ENCODE assay signal across 9 cellular contexts in genomic region chr16:27398341-27398893, GRCh38. TPM values are rescaled to one million over a fixed set of nuclear protein-coding genes. Genes with fewer than 3 reads are reported as not detected.
DNase-seq lines count a peak whose midpoint lies in the region; ATAC-seq, FAIRE-seq and TF ChIP-seq lines count a peak whose summit lies in the region.
"Not testable (repeated sequence)": the region's sequence is repeated elsewhere in the genome, so short reads cannot be mapped to it uniquely, and the experiment has no call there.
"Had no signal": no experiment of that assay in that cellular context is flagged by ENCODE, and none has a peak within 500 bp of the region (broad histone marks: within the 10 kb centered on the region; RNA-seq: fewer than 3 reads in every experiment).

No MANE protein-coding gene starts in this region.

- not testable (repeated sequence) for H3K79me2 ChIP-seq in Loucy (ENCODE audit: insufficient read depth, low read length)

- intact Hi-C loops in activated B cell treated with CpG ODN at 0.5 μM for 24 hours (cut with micrococcal nuclease), result not testable (repeated sequence)

- peaks cover 25 to 38% (median 35%) of the 10 kb centered on the region in 11 experiments for H3K9me3 ChIP-seq in BLaER1 treated with 17β-estradiol and CSF1 and Interleukin-3, amounts not matched to agents 10 nM and 100 nM (replicated peaks in 1 of 11)
- H3K9me3 ChIP-seq in Loucy (ENCODE audit: insufficient read depth, low read depth, low read length), result not testable (repeated sequence)
- H3K9me3 ChIP-seq in right atrium auricular region, result peaks cover 0 to 11% of the 10 kb centered on the region in 2 donors

- H2AFZ ChIP-seq in Loucy (ENCODE audit: low read length), result not testable (repeated sequence)

- peaks cover 16% of the 10 kb centered on the region for H3K9me3 Mint-ChIP-seq in activated B cell treated with CpG ODN at 0.5 μM for 24 hours
- not testable (repeated sequence) for H3K9me3 Mint-ChIP-seq in activated CD8-positive, alpha-beta memory T cell treated with anti-CD3 and anti-CD28 coated beads, Interleukin-2, amount 10 ng/mL, durations not matched to agents 7 days and 5 days (ENCODE audit: low read depth); natural killer cell treated with Interleukin-12 subunit alpha and Interleukin-12 subunit beta and Interleukin-15 and Interleukin-18, amount 100 ng/mL, for 72 hours

- peaks cover 60 to 69% (median 64%) of the 10 kb centered on the region in 10 experiments for H3K4me1 ChIP-seq in BLaER1 treated with 17β-estradiol and CSF1 and Interleukin-3, amounts not matched to agents 10 nM and 100 nM
- H3K4me1 ChIP-seq in Loucy (ENCODE audit: insufficient read depth, low read length, poor library complexity, severe bottlenecking) (peaks cover 40% of the 10 kb centered on the region), right atrium auricular region (peaks cover 0 to 22% of the 10 kb centered on the region in 2 donors)

- H3K4me2 ChIP-seq in BLaER1 treated with 17β-estradiol and CSF1 and Interleukin-3, amounts not matched to agents 10 nM and 100 nM, result peak overlapping the region; percentile 83 to 97 (median 94)
- peak overlapping the region; percentile 13 for H3K4me2 ChIP-seq in Loucy (ENCODE audit: low read depth, low read length, poor library complexity, severe bottlenecking)

- TF ChIP-seq CTCF in Loucy (conservative IDR thresholded peaks at IDR 0.05; ENCODE audit: low read length); activated B cell treated with CpG ODN at 0.5 μM for 24 hours (IDR thresholded peaks at IDR 0.05); right atrium auricular region (IDR thresholded peaks at IDR 0.05): not testable (repeated sequence)

- not testable (repeated sequence) for H3K36me3 ChIP-seq in BLaER1 treated with 17β-estradiol and CSF1 and Interleukin-3, amounts not matched to agents 10 nM and 100 nM; Loucy (ENCODE audit: insufficient read depth, low read length); right atrium auricular region

- peak overlapping the region; percentile 52 to 85 (median 68); a peak in 21 of 22 replicates for H3K27ac ChIP-seq in BLaER1 treated with 17β-estradiol and CSF1 and Interleukin-3, amounts not matched to agents 10 nM and 100 nM
- H3K27ac ChIP-seq in right atrium auricular region, result not testable (repeated sequence)

- H4K20me1 ChIP-seq in BLaER1 treated with 17β-estradiol and CSF1 and Interleukin-3, amounts not matched to agents 10 nM and 100 nM; Loucy (ENCODE audit: insufficient read depth, low read length, poor library complexity, severe bottlenecking): not testable (repeated sequence)

- not testable (repeated sequence) for ATAC-seq in activated B cell treated with CpG ODN at 0.5 μM for 24 hours (ENCODE audit: low read depth); activated CD8-positive, alpha-beta memory T cell treated with anti-CD3 and anti-CD28 coated beads, Interleukin-2, amount 10 ng/mL, durations not matched to agents 7 days and 5 days; natural killer cell treated with Interleukin-12 subunit alpha and Interleukin-12 subunit beta and Interleukin-15 and Interleukin-18, amount 100 ng/mL, for 72 hours

- FAIRE-seq in GM18507 (lab: Jason Lieb, UNC), result peak; percentile 62

- POLR2A ChIA-PET in activated B cell treated with CpG ODN at 0.5 μM for 24 hours (lab: Charles Lee), result interaction anchor here (1.0 to 13.6 kb wide), 6 partner anchors 9 to 166 kb away, joined by 3 to 1103 read pairs (median 187); no protein-coding TSS in a partner anchor

- H3K4me3 Mint-ChIP-seq in activated B cell treated with CpG ODN at 0.5 μM for 24 hours, result peak overlapping the region; percentile 66
- H3K4me3 Mint-ChIP-seq in activated CD8-positive, alpha-beta memory T cell treated with anti-CD3 and anti-CD28 coated beads, Interleukin-2, amount 10 ng/mL, durations not matched to agents 7 days and 5 days, result not testable (repeated sequence)
- peak overlapping the region; percentile 55 for H3K4me3 Mint-ChIP-seq in natural killer cell treated with Interleukin-12 subunit alpha and Interleukin-12 subunit beta and Interleukin-15 and Interleukin-18, amount 100 ng/mL, for 72 hours

- H3K9ac ChIP-seq in BLaER1 treated with 17β-estradiol and CSF1 and Interleukin-3, amounts not matched to agents 10 nM and 100 nM, result peak overlapping the region in 6 of 11 experiments; percentile 5 to 64 (median 38); a peak in 9 of 22 replicates
- not testable (repeated sequence) for H3K9ac ChIP-seq in Loucy (ENCODE audit: low read depth, low read length, poor library complexity, severe bottlenecking)

- H3K27ac Mint-ChIP-seq in activated B cell treated with CpG ODN at 0.5 μM for 24 hours, result peak overlapping the region; percentile 88
- H3K27ac Mint-ChIP-seq in activated CD8-positive, alpha-beta memory T cell treated with anti-CD3 and anti-CD28 coated beads, Interleukin-2, amount 10 ng/mL, durations not matched to agents 7 days and 5 days, result not testable (repeated sequence)
- peak overlapping the region; percentile 90 to 96 for H3K27ac Mint-ChIP-seq in natural killer cell treated with Interleukin-12 subunit alpha and Interleukin-12 subunit beta and Interleukin-15 and Interleukin-18, amount 100 ng/mL, for 72 hours

- peaks cover 65% of the 10 kb centered on the region for H3K4me1 Mint-ChIP-seq in activated B cell treated with CpG ODN at 0.5 μM for 24 hours
- peaks cover 50% of the 10 kb centered on the region for H3K4me1 Mint-ChIP-seq in activated CD8-positive, alpha-beta memory T cell treated with anti-CD3 and anti-CD28 coated beads, Interleukin-2, amount 10 ng/mL, durations not matched to agents 7 days and 5 days
- peaks cover 55 to 61% of the 10 kb centered on the region in 2 donors for H3K4me1 Mint-ChIP-seq in natural killer cell treated with Interleukin-12 subunit alpha and Interleukin-12 subunit beta and Interleukin-15 and Interleukin-18, amount 100 ng/mL, for 72 hours (ENCODE audit: low read depth in 2 of 2)

- peaks cover 21% of the 10 kb centered on the region for H3K36me3 Mint-ChIP-seq in activated B cell treated with CpG ODN at 0.5 μM for 24 hours (ENCODE audit: low read depth)
- peaks cover 28% of the 10 kb centered on the region for H3K36me3 Mint-ChIP-seq in activated CD8-positive, alpha-beta memory T cell treated with anti-CD3 and anti-CD28 coated beads, Interleukin-2, amount 10 ng/mL, durations not matched to agents 7 days and 5 days
- H3K36me3 Mint-ChIP-seq in natural killer cell treated with Interleukin-12 subunit alpha and Interleukin-12 subunit beta and Interleukin-15 and Interleukin-18, amount 100 ng/mL, for 72 hours, result peaks cover 17% of the 10 kb centered on the region

- not testable (repeated sequence) for H3K27me3 Mint-ChIP-seq in activated B cell treated with CpG ODN at 0.5 μM for 24 hours; activated CD8-positive, alpha-beta memory T cell treated with anti-CD3 and anti-CD28 coated beads, Interleukin-2, amount 10 ng/mL, durations not matched to agents 7 days and 5 days; natural killer cell treated with Interleukin-12 subunit alpha and Interleukin-12 subunit beta and Interleukin-15 and Interleukin-18, amount 100 ng/mL, for 72 hours

- CTCF ChIA-PET in activated B cell treated with CpG ODN at 0.5 μM for 24 hours (lab: Charles Lee), result interaction anchor here (0.9 to 1.6 kb wide), 5 partner anchors 9 to 51 kb away, joined by 3 to 11 read pairs (median 4); no protein-coding TSS in a partner anchor
- CTCF ChIA-PET in activated CD8-positive, alpha-beta memory T cell treated with anti-CD3 and anti-CD28 coated beads, Interleukin-2, amount 10 ng/mL, durations not matched to agents 7 days and 5 days (lab: Charles Lee), result interaction anchor here (1.6 kb wide), 1 partner anchor 30 kb away, joined by 3 read pairs; no protein-coding TSS in a partner anchor

- H3F3A ChIP-seq in Loucy (ENCODE audit: low read depth), result not testable (repeated sequence)

- DNase-seq in GM18507 (ENCODE audit: extremely low spot score, insufficient read length, low read depth); activated B cell treated with CpG ODN at 0.5 μM for 24 hours; natural killer cell treated with Interleukin-12 subunit alpha and Interleukin-12 subunit beta and Interleukin-15 and Interleukin-18, amount 100 ng/mL, for 72 hours (ENCODE audit: low spot score): not testable (repeated sequence)
- peak; percentile 33 for DNase-seq in activated CD8-positive, alpha-beta memory T cell treated with anti-CD3 and anti-CD28 coated beads, Interleukin-2, amount 10 ng/mL, durations not matched to agents 7 days and 5 days
- DNase-seq in right atrium auricular region (ENCODE audit: low spot score), result peak; percentile 26

- H3K9me2 ChIP-seq in Loucy (replicated peaks; ENCODE audit: low read depth, low read length), result not testable (repeated sequence)

- not testable (repeated sequence) for H3K27me3 ChIP-seq in BLaER1 treated with 17β-estradiol and CSF1 and Interleukin-3, amounts not matched to agents 10 nM and 100 nM; Loucy (ENCODE audit: insufficient read depth, low read length, poor library complexity, severe bottlenecking); right atrium auricular region

- H3K4me3 ChIP-seq in BLaER1 treated with 17β-estradiol and CSF1 and Interleukin-3, amounts not matched to agents 10 nM and 100 nM; Loucy (ENCODE audit: low read length, poor library complexity, severe bottlenecking); right atrium auricular region: not testable (repeated sequence)

RNA-seq across cellular contexts. Expression of gene IL21R, which starts 3.6 kb away (rescaled TPM):
- 144 and 167 TPM in 2 replicates for total RNA-seq in activated B cell treated with CpG ODN at 0.5 μM for 24 hours
- total RNA-seq in activated CD8-positive, alpha-beta memory T cell treated with anti-CD3 and anti-CD28 coated beads, Interleukin-2, amount 10 ng/mL, durations not matched to agents 7 days and 5 days, result 10 to 100 TPM; 24.6 to 38.0 TPM
- 1 to 10 TPM in 1 of 2 donors, under 1 TPM in 1; 0.07 to 1.3 TPM for total RNA-seq in right atrium auricular region
- 10 to 100 TPM; 58.3 to 64.4 TPM for total RNA-seq in natural killer cell treated with Interleukin-12 subunit alpha and Interleukin-12 subunit beta and Interleukin-15 and Interleukin-18, amount 100 ng/mL, for 72 hours
- total RNA-seq: Daoy, HT-29 had no signal

Comparison
In these comparisons a context has a peak if more than half of its experiments do, and no peak if none do; other contexts are left out.
1. RNA of gene IL21R, which starts 3.6 kb away (total RNA-seq): 144 to 167 TPM in activated B cell treated with CpG ODN at 0.5 μM for 24 hours, 58.3 to 64.4 TPM in natural killer cell treated with Interleukin-12 subunit alpha and Interleukin-12 subunit beta and Interleukin-15 and Interleukin-18, amount 100 ng/mL, for 72 hours and 24.6 to 38.0 TPM in activated CD8-positive, alpha-beta memory T cell treated with anti-CD3 and anti-CD28 coated beads, Interleukin-2, amount 10 ng/mL, durations not matched to agents 7 days and 5 days; 0.07 to 1.3 TPM in right atrium auricular region; every median in the first group is over 10 times any median in the second.